In the genomic region with DNA sequence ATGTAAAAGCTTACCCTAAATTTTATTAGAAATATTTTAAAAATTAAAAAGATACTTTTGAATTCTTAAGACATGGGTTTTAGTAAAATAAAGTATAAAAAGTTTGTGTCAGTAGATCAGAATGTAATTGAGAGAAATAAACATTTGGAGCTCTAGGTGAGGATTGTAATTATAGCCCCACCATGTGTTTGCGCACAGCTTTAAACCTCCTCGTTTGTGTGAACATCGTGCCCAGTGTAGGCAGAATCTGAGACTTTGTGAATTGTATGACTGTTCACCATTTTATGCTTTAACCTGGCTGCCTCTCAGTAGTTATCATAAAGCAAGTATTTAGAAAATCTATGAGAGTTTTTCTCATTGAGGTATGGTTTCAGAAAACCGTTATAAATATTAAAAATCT, we compare ENCODE assay signal across 23 cellular contexts. TPM values are rescaled to one million over a fixed set of nuclear protein-coding genes. Genes with fewer than 3 reads are reported as not detected.
DNase-seq lines count a peak whose midpoint lies in the region; ATAC-seq and TF ChIP-seq lines count a peak whose summit lies in the region.
"Had no signal": no experiment of that assay in that cellular context is flagged by ENCODE, and none has a peak within 500 bp of the region (broad histone marks: within the 10 kb centered on the region; RNA-seq: fewer than 3 reads in every experiment).

No MANE protein-coding gene starts in this region.

- H3K4me3 ChIP-seq in NB4 (ENCODE audit: low read depth, low read length) (no peak overlapping the region), Karpas-422 (ENCODE audit: low read length) (no peak overlapping the region)
- H3K4me3 ChIP-seq: A549 had no signal

- H3K4me2 ChIP-seq in Karpas-422 (ENCODE audit: low read depth, low read length, poor library complexity, severe bottlenecking): no peak overlapping the region
- H3K4me2 ChIP-seq: A549 had no signal

- no peaks in the 10 kb centered on the region for H3K9me2 ChIP-seq in Karpas-422 (replicated peaks; ENCODE audit: insufficient read depth, low read length)

- DNase-seq in ELR (ENCODE audit: low read depth) (peak; percentile 30), NB4 (ENCODE audit: low read depth) (peak; percentile 23), fibroblast of peridontal ligament (ENCODE audit: extremely low read depth) (peak; percentile 43), pons (ENCODE audit: low spot score) (no peak), Karpas-422 (no peak)
- DNase-seq: BE2C, COR-L47, DMS79, H7, HFFc6, KG1, NCI-H1105 treated with DMSO at 0.1 percent for 48 hours, NCI-H1694, NCI-H2081, NCI-H2171 treated with DMSO at 0.1 percent for 48 hours, NCI-H524 treated with DMSO at 0.1 percent for 48 hours, NCI-H82, OCI-M1, Right ventricle myocardium superior had no signal

- no peak overlapping the region for H3K9ac ChIP-seq in Karpas-422 (ENCODE audit: low read length)

- H4K20me1 ChIP-seq in Karpas-422 (ENCODE audit: insufficient read depth, low read depth, low read length): 0 out of 2 replicates have a peak, but pooled peaks cover 4% of the 10 kb centered on the region

- peak; percentile 26; the same call in 1 of the 2 replicates for TF ChIP-seq CTCF in 22Rv1 (IDR thresholded peaks at IDR 0.05)
- TF ChIP-seq CTCF in NB4 (IDR thresholded peaks at IDR 0.05; ENCODE audit: low read depth, low read length): peak; percentile 19

- H3K36me3 ChIP-seq in Karpas-422 (ENCODE audit: insufficient read depth, low read length): peaks cover 44% of the 10 kb centered on the region

- no peaks in the 10 kb centered on the region for H3K79me2 ChIP-seq in Karpas-422 (ENCODE audit: low read length)

- TF ChIP-seq POLR2A in NB4 (IDR thresholded peaks at IDR 0.05; ENCODE audit: extremely low read depth, insufficient read length) (no peak), GM18505 (IDR thresholded peaks at IDR 0.05; ENCODE audit: borderline replicate concordance, extremely low read depth, insufficient read depth, insufficient read length) (no peak)

- no peak overlapping the region for H2AFZ ChIP-seq in Karpas-422 (ENCODE audit: low read length)

- no peaks in the 10 kb centered on the region for H3K4me1 ChIP-seq in Karpas-422 (ENCODE audit: low read length)
- H3K4me1 ChIP-seq: A549, BE2C had no signal

- H3K27ac ChIP-seq in 22Rv1: no peak overlapping the region
- H3K27ac ChIP-seq in Karpas-422 (ENCODE audit: low read length): no peak overlapping the region
- H3K27ac ChIP-seq: A549 had no signal

- ATAC-seq in GM18505 (IDR thresholded peaks at IDR 0.05; ENCODE audit: unreplicated experiment) (no peak), GM21619 (IDR thresholded peaks at IDR 0.05; ENCODE audit: unreplicated experiment) (no peak)
- ATAC-seq: A549 had no signal

- no peaks in the 10 kb centered on the region for H3K27me3 ChIP-seq in Karpas-422 (ENCODE audit: low read length)
- H3K27me3 ChIP-seq: BE2C had no signal

- H3K9me3 ChIP-seq in Karpas-422 (ENCODE audit: low read length): no peaks in the 10 kb centered on the region
- H3K9me3 ChIP-seq: A549, BE2C had no signal

RNA-seq across cellular contexts. Expression of a gene that starts 29.1 kb away (rescaled TPM):
- 97.0 and 97.1 TPM in 2 replicates for total RNA-seq in Karpas-422 (2014; rRNA removed; shearing (Covaris generic); ENCODE audit: low replicate concordance)

RNA-seq across cellular contexts. Expression of a gene that starts 30.1 kb away (rescaled TPM):
- total RNA-seq in Karpas-422 (2014; rRNA removed; shearing (Covaris generic); ENCODE audit: low replicate concordance): 85.0 and 114 TPM in 2 replicates

RNA-seq across cellular contexts. Expression of a gene that starts 58.5 kb away (rescaled TPM):
- total RNA-seq in Karpas-422 (2014; rRNA removed; shearing (Covaris generic); ENCODE audit: low replicate concordance): 28.4 and 29.7 TPM in 2 replicates

Comparison
In these comparisons a context has a peak if more than half of its experiments do, and no peak if none do; other contexts are left out.
1. DNase-seq: peak in ELR (single experiment), NB4 (single experiment) and fibroblast of peridontal ligament (single experiment); none in pons (single experiment) and Karpas-422 (single experiment).